10 cellular contexts compared by ENCODE assay signal in the genomic region with DNA sequence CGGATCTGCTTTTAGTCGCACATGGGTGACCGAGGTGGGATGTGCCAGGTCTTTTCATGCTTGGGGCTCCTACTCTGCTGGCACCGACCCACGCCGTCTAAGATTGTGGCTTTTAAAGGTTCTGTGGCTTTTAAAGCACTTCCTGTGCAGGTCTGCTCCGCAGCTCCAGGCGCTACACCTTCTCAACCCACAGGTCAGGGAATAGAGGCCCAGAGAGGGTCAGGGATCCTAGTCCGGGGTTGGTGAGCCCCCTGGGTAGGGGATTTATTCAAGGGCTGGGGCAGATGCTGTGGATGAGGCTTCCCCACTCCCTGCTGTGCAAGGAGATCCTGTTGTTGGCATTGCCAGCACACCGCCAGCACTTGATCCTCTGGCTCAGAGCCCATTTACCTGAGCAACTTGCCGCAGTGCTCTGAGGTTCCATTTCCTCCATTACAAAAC.
DNase-seq lines count a peak whose midpoint lies in the region; ATAC-seq and TF ChIP-seq lines count a peak whose summit lies in the region.
"Had no signal": no experiment of that assay in that cellular context is flagged by ENCODE, and none has a peak within 500 bp of the region (broad histone marks: within the 10 kb centered on the region; RNA-seq: fewer than 3 reads in every experiment).

No MANE protein-coding gene starts in this region.

- H3K27me3 Mint-ChIP-seq in nephron progenitor cell (ENCODE audit: low read depth, poor library complexity), result peaks cover 6% of the 10 kb centered on the region

- ATAC-seq in activated naive CD4-positive, alpha-beta T cell treated with anti-CD3 and anti-CD28 coated beads, Interleukin-2, amount 50 U/mL, for 72 hours, result peak; percentile 34 to 70
- ATAC-seq in HG03342 (IDR thresholded peaks at IDR 0.05; ENCODE audit: unreplicated experiment), result no peak

- DNase-seq in DMS79 treated with DMSO at 0.1 percent for 48 hours (lab: John Stamatoyannopoulos, UW) (peak; percentile 97), NCI-H345 treated with DMSO at 0.1 percent for 48 hours (lab: John Stamatoyannopoulos, UW; ENCODE audit: unreplicated experiment) (peak; percentile 66), UCSD-AML1 (lab: John Stamatoyannopoulos, UW; ENCODE audit: unreplicated experiment) (no peak), caudate nucleus (lab: John Stamatoyannopoulos, UW) (no peak), nephron progenitor cell (no peak)
- DNase-seq in activated naive CD4-positive, alpha-beta T cell treated with anti-CD3 and anti-CD28 coated beads, Interleukin-2, amount 50 U/mL, for 72 hours (ENCODE audit: low spot score in 2 of 2), result no peak
- peak; percentile 37 for DNase-seq in stimulated activated CD4-positive, alpha-beta T cell treated with anti-CD3 and anti-CD28 coated beads, Interleukin-15, amount 100 ng/mL, for 24 hours
- DNase-seq: SHP77 had no signal

- no peaks in the 10 kb centered on the region for H3K36me3 Mint-ChIP-seq in activated naive CD4-positive, alpha-beta T cell treated with anti-CD3 and anti-CD28 coated beads, Interleukin-2, amount 50 U/mL, for 72 hours
- H3K36me3 Mint-ChIP-seq in nephron progenitor cell (ENCODE audit: low read depth), result peaks cover 3% of the 10 kb centered on the region
- H3K36me3 Mint-ChIP-seq: natural killer cell treated with Interleukin-12 subunit alpha and Interleukin-12 subunit beta and Interleukin-15 and Interleukin-18, amount 100 ng/mL, for 72 hours had no signal

- no peaks in the 10 kb centered on the region for H3K9me3 Mint-ChIP-seq in activated naive CD4-positive, alpha-beta T cell treated with anti-CD3 and anti-CD28 coated beads, Interleukin-2, amount 50 U/mL, for 72 hours
- peaks cover 4% of the 10 kb centered on the region for H3K9me3 Mint-ChIP-seq in nephron progenitor cell
- H3K9me3 Mint-ChIP-seq: natural killer cell treated with Interleukin-12 subunit alpha and Interleukin-12 subunit beta and Interleukin-15 and Interleukin-18, amount 100 ng/mL, for 72 hours had no signal

- no peak overlapping the region for H3K27ac ChIP-seq in caudate nucleus (ENCODE audit: low read depth, low read length)

- H3K4me1 Mint-ChIP-seq in nephron progenitor cell, result peaks cover 76% of the 10 kb centered on the region

- no peak overlapping the region for H3K27ac Mint-ChIP-seq in activated naive CD4-positive, alpha-beta T cell treated with anti-CD3 and anti-CD28 coated beads, Interleukin-2, amount 50 U/mL, for 72 hours
- H3K27ac Mint-ChIP-seq in nephron progenitor cell, result no peak overlapping the region
- H3K27ac Mint-ChIP-seq: natural killer cell treated with Interleukin-12 subunit alpha and Interleukin-12 subunit beta and Interleukin-15 and Interleukin-18, amount 100 ng/mL, for 72 hours had no signal

- no peak for TF ChIP-seq CTCF in nephron progenitor cell (IDR thresholded peaks at IDR 0.05)

- H3K4me3 Mint-ChIP-seq in nephron progenitor cell, result no peak overlapping the region
- H3K4me3 Mint-ChIP-seq: natural killer cell treated with Interleukin-12 subunit alpha and Interleukin-12 subunit beta and Interleukin-15 and Interleukin-18, amount 100 ng/mL, for 72 hours had no signal

Comparison
In these comparisons a context has a peak if more than half of its experiments do, and no peak if none do; other contexts are left out.
1. DNase-seq: peak in DMS79 treated with DMSO at 0.1 percent for 48 hours (single experiment), NCI-H345 treated with DMSO at 0.1 percent for 48 hours (single experiment) and stimulated activated CD4-positive, alpha-beta T cell treated with anti-CD3 and anti-CD28 coated beads, Interleukin-15, amount 100 ng/mL, for 24 hours (single experiment); none in activated naive CD4-positive, alpha-beta T cell treated with anti-CD3 and anti-CD28 coated beads, Interleukin-2, amount 50 U/mL, for 72 hours (0 of 2), UCSD-AML1 (single experiment), caudate nucleus (0 of 61) and nephron progenitor cell (single experiment).